1 cellular context compared by ENCODE assay signal in the genomic region with DNA sequence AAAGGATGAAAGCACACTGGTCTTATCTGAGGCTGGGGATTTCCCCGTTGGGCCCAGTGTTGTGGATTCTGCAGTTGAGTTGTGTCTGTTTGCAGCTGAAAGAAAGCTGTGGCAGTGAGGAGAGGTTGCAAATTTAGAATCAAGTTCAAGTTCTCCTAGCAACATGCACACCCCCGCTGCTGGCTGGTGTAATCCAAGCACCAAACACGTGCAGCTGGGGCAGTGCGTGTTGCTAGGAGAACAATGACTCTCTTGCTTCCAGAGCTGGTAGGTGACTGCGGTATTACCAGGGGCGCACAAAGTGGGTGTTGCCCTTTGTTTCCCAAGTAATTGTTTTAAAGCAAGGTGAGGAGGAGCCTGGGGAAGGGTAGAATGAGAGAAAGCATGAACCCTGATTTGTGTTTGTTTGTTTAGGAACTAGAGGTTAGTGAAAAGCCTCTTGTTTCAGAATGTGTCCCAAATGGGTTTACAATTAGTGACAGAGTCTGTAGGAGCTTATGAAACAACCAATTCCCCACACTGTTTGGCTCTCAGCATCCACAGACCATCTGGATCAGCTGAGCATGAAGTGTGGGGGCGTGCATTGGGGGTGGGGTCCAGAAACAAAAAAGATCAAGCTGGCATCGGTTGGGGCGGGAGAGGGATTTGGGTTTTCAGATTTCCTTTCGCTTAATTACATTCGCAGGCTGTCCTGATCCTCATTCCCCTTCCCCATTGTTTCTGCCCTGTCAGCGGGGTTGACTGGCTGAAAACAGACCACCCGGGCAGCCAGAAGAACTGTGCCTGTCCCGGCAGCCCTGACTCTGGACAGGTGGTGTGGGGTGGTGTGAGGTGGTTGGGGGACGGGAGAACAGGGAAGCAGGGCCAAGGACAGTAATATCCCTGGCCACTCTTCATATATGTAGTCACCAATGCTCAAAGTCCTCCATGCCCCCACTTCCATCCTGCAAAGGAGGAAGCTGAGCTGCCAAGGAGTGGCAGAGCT.
TF ChIP-seq lines count a peak whose summit lies in the region.

No MANE protein-coding gene starts in this region.

TF ChIP-seq in GM12878, 131 proteins besides CTCF, POLR2A, EP300 and RAD21:
- TF ChIP-seq, protein P1, sequence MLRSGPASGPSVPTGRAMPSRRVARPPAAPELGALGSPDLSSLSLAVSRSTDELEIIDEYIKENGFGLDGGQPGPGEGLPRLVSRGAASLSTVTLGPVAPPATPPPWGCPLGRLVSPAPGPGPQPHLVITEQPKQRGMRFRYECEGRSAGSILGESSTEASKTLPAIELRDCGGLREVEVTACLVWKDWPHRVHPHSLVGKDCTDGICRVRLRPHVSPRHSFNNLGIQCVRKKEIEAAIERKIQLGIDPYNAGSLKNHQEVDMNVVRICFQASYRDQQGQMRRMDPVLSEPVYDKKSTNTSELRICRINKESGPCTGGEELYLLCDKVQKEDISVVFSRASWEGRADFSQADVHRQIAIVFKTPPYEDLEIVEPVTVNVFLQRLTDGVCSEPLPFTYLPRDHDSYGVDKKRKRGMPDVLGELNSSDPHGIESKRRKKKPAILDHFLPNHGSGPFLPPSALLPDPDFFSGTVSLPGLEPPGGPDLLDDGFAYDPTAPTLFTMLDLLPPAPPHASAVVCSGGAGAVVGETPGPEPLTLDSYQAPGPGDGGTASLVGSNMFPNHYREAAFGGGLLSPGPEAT (IDR thresholded peaks at IDR 0.05; ENCODE audit: low read depth) = peak; percentile 14; the same call in 1 of the 2 replicates
- TF ChIP-seq MXI1 (IDR thresholded peaks at IDR 0.05; ENCODE audit: low read depth, low read length) (peak; percentile 72), DPF2 (IDR thresholded peaks at IDR 0.05) (no peak), LARP7 (IDR thresholded peaks at IDR 0.05) (no peak), ZNF24 (IDR thresholded peaks at IDR 0.05) (no peak), SIN3A (IDR thresholded peaks at IDR 0.05; ENCODE audit: low read depth, low read length) (peak; percentile 61; the same call in 1 of the 2 replicates), BMI1 (IDR thresholded peaks at IDR 0.05; ENCODE audit: borderline replicate concordance) (peak; percentile 64), ZBED1 (IDR thresholded peaks at IDR 0.05; ENCODE audit: borderline replicate concordance) (no peak), FOXM1 (IDR thresholded peaks at IDR 0.05; ENCODE audit: low read depth, low read length) (no peak), RAD51 (IDR thresholded peaks at IDR 0.05) (peak; percentile 38; the same call in 1 of the 2 replicates), CBX5 (IDR thresholded peaks at IDR 0.05; ENCODE audit: low read depth) (no peak), TCF3 (IDR thresholded peaks at IDR 0.05; ENCODE audit: borderline replicate concordance, insufficient read depth, low read depth, low read length) (no peak), IRF4 (IDR thresholded peaks at IDR 0.05; ENCODE audit: low read depth, low read length) (no peak), TARDBP (IDR thresholded peaks at IDR 0.05; ENCODE audit: borderline replicate concordance) (no peak), JUNB (IDR thresholded peaks at IDR 0.05) (no peak), ETV6 (conservative IDR thresholded peaks at IDR 0.05 in 1 of 2, IDR thresholded peaks at IDR 0.05 in 1 of 2; ENCODE audit: borderline replicate concordance in 1 of 2, low read depth in 1 of 2) (no peak), NBN (IDR thresholded peaks at IDR 0.05) (no peak), RFX5 (IDR thresholded peaks at IDR 0.05; ENCODE audit: low read depth, low read length) (peak; percentile 78; the same call in 1 of the 2 replicates), EGR1 (IDR thresholded peaks at IDR 0.05; ENCODE audit: borderline replicate concordance in 1 of 2, low read depth in 2 of 2, low read length in 2 of 2) (peak in 1 of 2 experiments; percentile 59; a peak in 1 of 3 replicates), ZNF207 (IDR thresholded peaks at IDR 0.05; ENCODE audit: borderline replicate concordance) (no peak), YBX1 (IDR thresholded peaks at IDR 0.05) (no peak), MEF2A (IDR thresholded peaks at IDR 0.05; ENCODE audit: insufficient read depth, low read depth, low read length) (no peak), ZNF217 (IDR thresholded peaks at IDR 0.05) (no peak), GABPA (IDR thresholded peaks at IDR 0.05; ENCODE audit: low read depth) (no peak), BHLHE40 (IDR thresholded peaks at IDR 0.05; ENCODE audit: borderline replicate concordance in 1 of 2, low read depth in 2 of 2, low read length in 1 of 2) (peak; percentile 91 to 96), TCF12 (IDR thresholded peaks at IDR 0.05; ENCODE audit: low read depth, low read length) (no peak), MEF2B (IDR thresholded peaks at IDR 0.05; ENCODE audit: partially characterized antibody, poor library complexity, severe bottlenecking) (peak; percentile 47), ZNF592 (IDR thresholded peaks at IDR 0.05) (no peak), SUZ12 (IDR thresholded peaks at IDR 0.05; ENCODE audit: unreplicated experiment) (no peak), IKZF1 (conservative IDR thresholded peaks at IDR 0.05) (no peak)
- TF ChIP-seq, protein P2, sequence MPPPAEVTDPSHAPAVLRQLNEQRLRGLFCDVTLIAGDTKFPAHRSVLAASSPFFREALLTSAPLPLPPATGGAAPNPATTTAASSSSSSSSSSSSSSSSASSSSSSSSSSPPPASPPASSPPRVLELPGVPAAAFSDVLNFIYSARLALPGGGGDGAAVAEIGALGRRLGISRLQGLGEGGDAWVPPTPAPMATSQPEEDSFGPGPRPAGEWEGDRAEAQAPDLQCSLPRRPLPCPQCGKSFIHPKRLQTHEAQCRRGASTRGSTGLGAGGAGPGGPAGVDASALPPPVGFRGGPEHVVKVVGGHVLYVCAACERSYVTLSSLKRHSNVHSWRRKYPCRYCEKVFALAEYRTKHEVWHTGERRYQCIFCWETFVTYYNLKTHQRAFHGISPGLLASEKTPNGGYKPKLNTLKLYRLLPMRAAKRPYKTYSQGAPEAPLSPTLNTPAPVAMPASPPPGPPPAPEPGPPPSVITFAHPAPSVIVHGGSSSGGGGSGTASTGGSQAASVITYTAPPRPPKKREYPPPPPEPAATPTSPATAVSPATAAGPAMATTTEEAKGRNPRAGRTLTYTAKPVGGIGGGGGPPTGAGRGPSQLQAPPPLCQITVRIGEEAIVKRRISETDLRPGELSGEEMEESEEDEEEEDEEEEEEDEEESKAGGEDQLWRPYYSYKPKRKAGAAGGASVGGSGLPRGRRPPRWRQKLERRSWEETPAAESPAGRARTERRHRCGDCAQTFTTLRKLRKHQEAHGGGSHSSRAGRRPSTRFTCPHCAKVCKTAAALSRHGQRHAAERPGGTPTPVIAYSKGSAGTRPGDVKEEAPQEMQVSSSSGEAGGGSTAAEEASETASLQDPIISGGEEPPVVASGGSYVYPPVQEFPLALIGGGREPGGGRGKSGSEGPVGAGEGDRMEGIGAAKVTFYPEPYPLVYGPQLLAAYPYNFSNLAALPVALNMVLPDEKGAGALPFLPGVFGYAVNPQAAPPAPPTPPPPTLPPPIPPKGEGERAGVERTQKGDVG (CRISPR knock-in tag; IDR thresholded peaks at IDR 0.05) = no peak
- TF ChIP-seq, protein P3, sequence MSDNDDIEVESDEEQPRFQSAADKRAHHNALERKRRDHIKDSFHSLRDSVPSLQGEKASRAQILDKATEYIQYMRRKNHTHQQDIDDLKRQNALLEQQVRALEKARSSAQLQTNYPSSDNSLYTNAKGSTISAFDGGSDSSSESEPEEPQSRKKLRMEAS (IDR thresholded peaks at IDR 0.05; ENCODE audit: low read depth, low read length) = 0 out of 2 replicates have a peak, but pooled peaks have one; percentile 48
- TF ChIP-seq, protein P4, sequence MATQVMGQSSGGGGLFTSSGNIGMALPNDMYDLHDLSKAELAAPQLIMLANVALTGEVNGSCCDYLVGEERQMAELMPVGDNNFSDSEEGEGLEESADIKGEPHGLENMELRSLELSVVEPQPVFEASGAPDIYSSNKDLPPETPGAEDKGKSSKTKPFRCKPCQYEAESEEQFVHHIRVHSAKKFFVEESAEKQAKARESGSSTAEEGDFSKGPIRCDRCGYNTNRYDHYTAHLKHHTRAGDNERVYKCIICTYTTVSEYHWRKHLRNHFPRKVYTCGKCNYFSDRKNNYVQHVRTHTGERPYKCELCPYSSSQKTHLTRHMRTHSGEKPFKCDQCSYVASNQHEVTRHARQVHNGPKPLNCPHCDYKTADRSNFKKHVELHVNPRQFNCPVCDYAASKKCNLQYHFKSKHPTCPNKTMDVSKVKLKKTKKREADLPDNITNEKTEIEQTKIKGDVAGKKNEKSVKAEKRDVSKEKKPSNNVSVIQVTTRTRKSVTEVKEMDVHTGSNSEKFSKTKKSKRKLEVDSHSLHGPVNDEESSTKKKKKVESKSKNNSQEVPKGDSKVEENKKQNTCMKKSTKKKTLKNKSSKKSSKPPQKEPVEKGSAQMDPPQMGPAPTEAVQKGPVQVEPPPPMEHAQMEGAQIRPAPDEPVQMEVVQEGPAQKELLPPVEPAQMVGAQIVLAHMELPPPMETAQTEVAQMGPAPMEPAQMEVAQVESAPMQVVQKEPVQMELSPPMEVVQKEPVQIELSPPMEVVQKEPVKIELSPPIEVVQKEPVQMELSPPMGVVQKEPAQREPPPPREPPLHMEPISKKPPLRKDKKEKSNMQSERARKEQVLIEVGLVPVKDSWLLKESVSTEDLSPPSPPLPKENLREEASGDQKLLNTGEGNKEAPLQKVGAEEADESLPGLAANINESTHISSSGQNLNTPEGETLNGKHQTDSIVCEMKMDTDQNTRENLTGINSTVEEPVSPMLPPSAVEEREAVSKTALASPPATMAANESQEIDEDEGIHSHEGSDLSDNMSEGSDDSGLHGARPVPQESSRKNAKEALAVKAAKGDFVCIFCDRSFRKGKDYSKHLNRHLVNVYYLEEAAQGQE (IDR thresholded peaks at IDR 0.05; ENCODE audit: low read depth, low read length) = no peak
- TF ChIP-seq, protein P5, sequence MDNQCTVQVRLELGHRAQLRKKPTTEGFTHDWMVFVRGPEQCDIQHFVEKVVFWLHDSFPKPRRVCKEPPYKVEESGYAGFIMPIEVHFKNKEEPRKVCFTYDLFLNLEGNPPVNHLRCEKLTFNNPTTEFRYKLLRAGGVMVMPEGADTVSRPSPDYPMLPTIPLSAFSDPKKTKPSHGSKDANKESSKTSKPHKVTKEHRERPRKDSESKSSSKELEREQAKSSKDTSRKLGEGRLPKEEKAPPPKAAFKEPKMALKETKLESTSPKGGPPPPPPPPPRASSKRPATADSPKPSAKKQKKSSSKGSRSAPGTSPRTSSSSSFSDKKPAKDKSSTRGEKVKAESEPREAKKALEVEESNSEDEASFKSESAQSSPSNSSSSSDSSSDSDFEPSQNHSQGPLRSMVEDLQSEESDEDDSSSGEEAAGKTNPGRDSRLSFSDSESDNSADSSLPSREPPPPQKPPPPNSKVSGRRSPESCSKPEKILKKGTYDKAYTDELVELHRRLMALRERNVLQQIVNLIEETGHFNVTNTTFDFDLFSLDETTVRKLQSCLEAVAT (IDR thresholded peaks at IDR 0.05) = no peak
